Comparison of ENCODE assay signal across 24 cellular contexts in genomic region chr13:98686281-98686680, GRCh38.
"Had no signal": no experiment of that assay in that cellular context is flagged by ENCODE, and none has a peak within 500 bp of the region (broad histone marks: within the 10 kb centered on the region; RNA-seq: fewer than 3 reads in every experiment).

No MANE protein-coding gene starts in this region.

- ATAC-seq: effector memory CD8-positive, alpha-beta T cell; heart right ventricle; left lobe of liver; natural killer cell; right lobe of liver; stimulated activated naive B cell treated with anti-CD40 and anti-IgM and Interleukin-4, amounts not matched to agents 10 μg/mL and 1 μg/mL and 100 μg/mL, for 72 hours had no signal

- DNase-seq: effector memory CD8-positive, alpha-beta T cell; erythroblast; esophagus squamous epithelium; foreskin melanocyte; glutamatergic neuron; heart right ventricle; hippocampal formation; immature natural killer cell; islet precursor cell; natural killer cell; occipital lobe; ovary; retina; right lobe of liver; small intestine; stimulated activated CD4-positive, alpha-beta T cell treated with anti-CD3 and anti-CD28 coated beads, Interleukin-15, amount 100 ng/mL, for 24 hours; stimulated activated CD4-positive, alpha-beta T cell treated with anti-CD3 and anti-CD28 coated beads, Interleukin-2, amount 100 ng/mL, for 48 hours; stimulated activated naive B cell treated with anti-CD40 and anti-IgM and Interleukin-4, amounts not matched to agents 10 μg/mL and 1 μg/mL and 100 μg/mL, for 72 hours; upper lobe of left lung had no signal

- H3K27ac ChIP-seq: coronary artery, esophagus squamous epithelium, heart right ventricle, ovary, right lobe of liver, thoracic aorta, tibial nerve, upper lobe of left lung had no signal

- H3K36me3 ChIP-seq: esophagus squamous epithelium, heart right ventricle, ovary, thoracic aorta, tibial nerve, upper lobe of left lung had no signal

- H3K9me3 ChIP-seq: esophagus squamous epithelium, heart right ventricle, ovary, right lobe of liver, thoracic aorta, tibial nerve, upper lobe of left lung had no signal

- H3K27me3 ChIP-seq: esophagus squamous epithelium, ovary, right lobe of liver, tibial nerve, upper lobe of left lung had no signal

- H3K4me1 ChIP-seq: esophagus squamous epithelium, heart right ventricle, right lobe of liver, tibial nerve, upper lobe of left lung had no signal

- H3K4me3 ChIP-seq: coronary artery, esophagus squamous epithelium, heart right ventricle, lung, ovary, right lobe of liver, thoracic aorta, tibial nerve, upper lobe of left lung had no signal
